ENCODE assay signal across 29 cellular contexts in genomic region chr14:95652171-95652570, GRCh38. TPM values are rescaled to one million over a fixed set of nuclear protein-coding genes. Genes with fewer than 3 reads are reported as not detected.
DNase-seq lines count a peak whose midpoint lies in the region; ATAC-seq and TF ChIP-seq lines count a peak whose summit lies in the region.
"Had no signal": no experiment of that assay in that cellular context is flagged by ENCODE, and none has a peak within 500 bp of the region (broad histone marks: within the 10 kb centered on the region; RNA-seq: fewer than 3 reads in every experiment).

No MANE protein-coding gene starts in this region.

- H3K27ac ChIP-seq in SU-DHL-6 (ENCODE audit: low read depth, low read length) (peak overlapping the region; percentile 75), mesodermal cell (ENCODE audit: low read depth, low read length, severe bottlenecking) (peak overlapping the region; percentile 63)
- H3K27ac ChIP-seq: 22Rv1, colonic mucosa, tibial artery had no signal

- H3K27me3 Mint-ChIP-seq in type B pancreatic cell = peaks cover 3% of the 10 kb centered on the region
- H3K27me3 Mint-ChIP-seq: activated CD4-positive, alpha-beta memory T cell treated with anti-CD3 and anti-CD28 coated beads, Interleukin-2, amount 10 ng/mL, durations not matched to agents 7 days and 5 days had no signal

- H3K4me3 Mint-ChIP-seq in type B pancreatic cell = peak overlapping the region; percentile 27
- H3K4me3 Mint-ChIP-seq: activated CD4-positive, alpha-beta memory T cell treated with anti-CD3 and anti-CD28 coated beads, Interleukin-2, amount 10 ng/mL, durations not matched to agents 7 days and 5 days; endodermal cell had no signal

- peak in 2 of 3 experiments; percentile 14 to 63 for DNase-seq in NCI-H1417 (lab: John Stamatoyannopoulos, UW)
- no peak for DNase-seq in NCI-H1417 treated with DMSO at 0.1 percent for 48 hours (lab: John Stamatoyannopoulos, UW)
- DNase-seq in type B pancreatic cell (ENCODE audit: extremely low spot score, unreplicated experiment) = no peak
- no peak for DNase-seq in erythroblast (lab: John Stamatoyannopoulos, UW)
- DNase-seq: activated CD4-positive, alpha-beta memory T cell treated with anti-CD3 and anti-CD28 coated beads, Interleukin-2, amount 10 ng/mL, durations not matched to agents 7 days and 5 days; activated gamma-delta T cell; AML-193; colonic mucosa; DMS79; endodermal cell; glutamatergic neuron; GOT3; left cardiac atrium; MM.1S; mucosa of descending colon; NCI-H187; NCI-H748 treated with DMSO at 0.1 percent for 48 hours; small intestine; stimulated activated CD4-positive, alpha-beta T cell treated with anti-CD3 and anti-CD28 coated beads, Interleukin-2, amount 100 ng/mL, for 48 hours; stimulated activated naive CD8-positive, alpha-beta T cell treated with anti-CD3 and anti-CD28 coated beads, Interleukin-15, Interleukin-2, amounts not matched to agents 100 U/mL and 50 U/mL, for 24 hours; T1000; tibial artery had no signal

- no peak for ATAC-seq in HG02678 (IDR thresholded peaks at IDR 0.05; ENCODE audit: unreplicated experiment)
- ATAC-seq in GM21737 (IDR thresholded peaks at IDR 0.05; ENCODE audit: unreplicated experiment) = no peak
- ATAC-seq: left cardiac atrium; mucosa of descending colon; stimulated activated naive CD8-positive, alpha-beta T cell treated with anti-CD3 and anti-CD28 coated beads, Interleukin-15, Interleukin-2, amounts not matched to agents 100 U/mL and 50 U/mL, for 24 hours had no signal

- no peaks in the 10 kb centered on the region for H4K20me1 ChIP-seq in SU-DHL-6 (ENCODE audit: low read depth, low read length)

- H3K4me1 Mint-ChIP-seq in type B pancreatic cell (ENCODE audit: unreplicated experiment) = peaks cover 11% of the 10 kb centered on the region
- H3K4me1 Mint-ChIP-seq: activated CD4-positive, alpha-beta memory T cell treated with anti-CD3 and anti-CD28 coated beads, Interleukin-2, amount 10 ng/mL, durations not matched to agents 7 days and 5 days had no signal

- no peaks in the 10 kb centered on the region for H3K9me2 ChIP-seq in SU-DHL-6 (replicated peaks; ENCODE audit: insufficient read depth, low read length)

- H3K9ac ChIP-seq in SU-DHL-6 (ENCODE audit: low read length) = peak overlapping the region; percentile 42

- no peak for TF ChIP-seq POLR2A in erythroblast (IDR thresholded peaks at IDR 0.05; ENCODE audit: low read length)

- H3K4me3 ChIP-seq in SU-DHL-6 (ENCODE audit: insufficient read depth, low read length, poor library complexity, severe bottlenecking) = peak overlapping the region; percentile 12
- no peak overlapping the region for H3K4me3 ChIP-seq in mesodermal cell (ENCODE audit: extremely low read depth, insufficient read depth, low read length, poor library complexity, severe bottlenecking)
- H3K4me3 ChIP-seq: colonic mucosa, mucosa of descending colon, tibial artery had no signal

- H3K36me3 ChIP-seq in SU-DHL-6 (ENCODE audit: low read length) (no peaks in the 10 kb centered on the region), mesodermal cell (ENCODE audit: control insufficient read depth, insufficient read depth, low read length) (no peaks in the 10 kb centered on the region)
- H3K36me3 ChIP-seq: colonic mucosa, tibial artery had no signal

- peaks cover 27% of the 10 kb centered on the region for H3F3A ChIP-seq in SU-DHL-6 (ENCODE audit: insufficient read depth)

- H3K79me2 ChIP-seq in SU-DHL-6 (ENCODE audit: insufficient read depth, low read length) = no peaks in the 10 kb centered on the region

- H3K9me3 ChIP-seq in SU-DHL-6 (ENCODE audit: insufficient read depth, low read length) (no peaks in the 10 kb centered on the region), mesodermal cell (ENCODE audit: control insufficient read depth, low read length) (no peaks in the 10 kb centered on the region)
- H3K9me3 ChIP-seq: colonic mucosa, mucosa of descending colon, tibial artery had no signal

- no peaks in the 10 kb centered on the region for H3K36me3 Mint-ChIP-seq in type B pancreatic cell

- peak overlapping the region; percentile 28 for H3K27ac Mint-ChIP-seq in type B pancreatic cell
- H3K27ac Mint-ChIP-seq: activated CD4-positive, alpha-beta memory T cell treated with anti-CD3 and anti-CD28 coated beads, Interleukin-2, amount 10 ng/mL, durations not matched to agents 7 days and 5 days; endodermal cell had no signal

- no peaks in the 10 kb centered on the region for H3K9me3 Mint-ChIP-seq in type B pancreatic cell
- H3K9me3 Mint-ChIP-seq: activated CD4-positive, alpha-beta memory T cell treated with anti-CD3 and anti-CD28 coated beads, Interleukin-2, amount 10 ng/mL, durations not matched to agents 7 days and 5 days; endodermal cell had no signal

- H3K4me2 ChIP-seq in SU-DHL-6 (ENCODE audit: low read depth, low read length, poor library complexity, severe bottlenecking) = peak overlapping the region; percentile 47

- 76 to 92% methylated on average over 2 to 3 of the region's 5 CpGs for WGBS in mesodermal cell (ENCODE audit: insufficient coverage in 2 of 2), 2 experiments

- H2AFZ ChIP-seq in SU-DHL-6 (ENCODE audit: low read depth, low read length, severe bottlenecking) = peak overlapping the region; percentile 3

- no peaks in the 10 kb centered on the region for H3K27me3 ChIP-seq in SU-DHL-6 (ENCODE audit: low read length)
- H3K27me3 ChIP-seq: colonic mucosa, tibial artery had no signal

- H3K4me1 ChIP-seq in mesodermal cell (ENCODE audit: control insufficient read depth, insufficient read depth, low read length, poor library complexity, severe bottlenecking) = peaks cover 6% of the 10 kb centered on the region
- H3K4me1 ChIP-seq: colonic mucosa, tibial artery had no signal

- TF ChIP-seq CTCF in SU-DHL-6 (IDR thresholded peaks at IDR 0.05; ENCODE audit: insufficient read depth, low read length, poor library complexity, severe bottlenecking) (no peak), type B pancreatic cell (conservative IDR thresholded peaks at IDR 0.05) (no peak)

RNA-seq across cellular contexts. Expression of gene TCL1B, which starts 34.1 kb away (rescaled TPM):
- not detected for polyA plus RNA-seq in mesodermal cell (2013, experiment 1 of 2)
- polyA plus RNA-seq in mesodermal cell (2013, experiment 2 of 2) = not detected
- not detected in 2 replicates for total RNA-seq in type B pancreatic cell (ENCODE audit: low replicate concordance)
- total RNA-seq: activated CD4-positive, alpha-beta memory T cell treated with anti-CD3 and anti-CD28 coated beads, Interleukin-2, amount 10 ng/mL, durations not matched to agents 7 days and 5 days; bronchial epithelial cell; colonic mucosa; fibroblast of lung; left cardiac atrium; mucosa of descending colon had no signal
- polyA plus RNA-seq: fibroblast of lung, small intestine had no signal

Comparison
In these comparisons a context has a peak if more than half of its experiments do, and no peak if none do; other contexts are left out.
1. DNase-seq: peak in NCI-H1417 (2 of 3); none in NCI-H1417 treated with DMSO at 0.1 percent for 48 hours (single experiment), type B pancreatic cell (single experiment) and erythroblast (0 of 2).